ENCODE assay signal across 17 cellular contexts in genomic region chr14:68902357-68902756, GRCh38.
"Had no signal": no experiment of that assay in that cellular context is flagged by ENCODE, and none has a peak within 500 bp of the region (broad histone marks: within the 10 kb centered on the region; RNA-seq: fewer than 3 reads in every experiment).

No MANE protein-coding gene starts in this region.

- H3K27ac Mint-ChIP-seq: activated CD4-positive, alpha-beta T cell treated with anti-CD3 and anti-CD28 coated beads, Interleukin-2, amount 10 ng/mL, durations not matched to agents 7 days and 5 days; activated naive CD4-positive, alpha-beta T cell treated with anti-CD3 and anti-CD28 coated beads for 36 hours; activated T-helper 2 cell treated with anti-CD3 and anti-CD28 coated beads, Interferon-gamma antibody, Interleukin-2, Interleukin-4, amounts not matched to agents 10 μg/mL and 5 μg/mL and 100 μg/mL, durations not matched to agents 14 hours and 24 hours and 36 hours; nephron had no signal

- H3K9ac ChIP-seq: parathyroid adenoma had no signal

- H3K4me3 Mint-ChIP-seq: activated CD4-positive, alpha-beta T cell treated with anti-CD3 and anti-CD28 coated beads, Interleukin-2, amount 10 ng/mL, durations not matched to agents 7 days and 5 days; activated naive CD4-positive, alpha-beta T cell treated with anti-CD3 and anti-CD28 coated beads for 36 hours; nephron; stimulated activated naive CD8-positive, alpha-beta T cell treated with anti-CD3 and anti-CD28 coated beads, Interleukin-15, amount 100 ng/mL, for 72 hours had no signal

- H2AFZ ChIP-seq: parathyroid adenoma had no signal

- H3K9me3 Mint-ChIP-seq: activated CD4-positive, alpha-beta T cell treated with anti-CD3 and anti-CD28 coated beads, Interleukin-2, amount 10 ng/mL, durations not matched to agents 7 days and 5 days; activated naive CD4-positive, alpha-beta T cell treated with anti-CD3 and anti-CD28 coated beads for 36 hours; activated T-helper 2 cell treated with anti-CD3 and anti-CD28 coated beads, Interferon-gamma antibody, Interleukin-2, Interleukin-4, amounts not matched to agents 10 μg/mL and 5 μg/mL and 100 μg/mL, durations not matched to agents 14 hours and 24 hours and 36 hours; nephron; stimulated activated naive CD8-positive, alpha-beta T cell treated with anti-CD3 and anti-CD28 coated beads, Interleukin-15, amount 100 ng/mL, for 72 hours had no signal

- ATAC-seq: body of pancreas; esophagus mucosa; right cardiac atrium; stimulated activated naive CD8-positive, alpha-beta T cell treated with anti-CD3 and anti-CD28 coated beads, Interleukin-15, amount 100 ng/mL, for 72 hours had no signal

- H3K4me3 ChIP-seq: body of pancreas, colonic mucosa, vagina had no signal

- H3K4me1 Mint-ChIP-seq: nephron had no signal

- H3K9me3 ChIP-seq: body of pancreas, colonic mucosa, vagina had no signal

- H3K27ac ChIP-seq: body of pancreas, colonic mucosa, parathyroid adenoma, vagina had no signal

- H3K27me3 Mint-ChIP-seq: activated CD4-positive, alpha-beta T cell treated with anti-CD3 and anti-CD28 coated beads, Interleukin-2, amount 10 ng/mL, durations not matched to agents 7 days and 5 days; stimulated activated naive CD8-positive, alpha-beta T cell treated with anti-CD3 and anti-CD28 coated beads, Interleukin-15, amount 100 ng/mL, for 72 hours had no signal

- DNase-seq: activated CD4-positive, alpha-beta T cell treated with anti-CD3 and anti-CD28 coated beads, Interleukin-2, amount 10 ng/mL, durations not matched to agents 7 days and 5 days; activated naive CD4-positive, alpha-beta T cell treated with anti-CD3 and anti-CD28 coated beads for 36 hours; body of pancreas; caudate nucleus; colonic mucosa; glutamatergic neuron; mesendoderm; small intestine; stimulated activated CD4-positive, alpha-beta T cell treated with anti-CD3 and anti-CD28 coated beads, Interleukin-4, amount 100 ng/mL, for 4 hours; stimulated activated CD8-positive, alpha-beta memory T cell treated with anti-CD3 and anti-CD28 coated beads, Interleukin-4, amount 100 ng/mL, for 48 hours; stimulated activated naive CD8-positive, alpha-beta T cell treated with anti-CD3 and anti-CD28 coated beads, Interleukin-15, amount 100 ng/mL, for 72 hours had no signal

- H3K27me3 ChIP-seq: body of pancreas, colonic mucosa, vagina had no signal

- H3K4me1 ChIP-seq: body of pancreas, colonic mucosa, parathyroid adenoma, vagina had no signal

- H3K79me2 ChIP-seq: parathyroid adenoma had no signal
